1 cellular context compared by ENCODE assay signal in the genomic region with DNA sequence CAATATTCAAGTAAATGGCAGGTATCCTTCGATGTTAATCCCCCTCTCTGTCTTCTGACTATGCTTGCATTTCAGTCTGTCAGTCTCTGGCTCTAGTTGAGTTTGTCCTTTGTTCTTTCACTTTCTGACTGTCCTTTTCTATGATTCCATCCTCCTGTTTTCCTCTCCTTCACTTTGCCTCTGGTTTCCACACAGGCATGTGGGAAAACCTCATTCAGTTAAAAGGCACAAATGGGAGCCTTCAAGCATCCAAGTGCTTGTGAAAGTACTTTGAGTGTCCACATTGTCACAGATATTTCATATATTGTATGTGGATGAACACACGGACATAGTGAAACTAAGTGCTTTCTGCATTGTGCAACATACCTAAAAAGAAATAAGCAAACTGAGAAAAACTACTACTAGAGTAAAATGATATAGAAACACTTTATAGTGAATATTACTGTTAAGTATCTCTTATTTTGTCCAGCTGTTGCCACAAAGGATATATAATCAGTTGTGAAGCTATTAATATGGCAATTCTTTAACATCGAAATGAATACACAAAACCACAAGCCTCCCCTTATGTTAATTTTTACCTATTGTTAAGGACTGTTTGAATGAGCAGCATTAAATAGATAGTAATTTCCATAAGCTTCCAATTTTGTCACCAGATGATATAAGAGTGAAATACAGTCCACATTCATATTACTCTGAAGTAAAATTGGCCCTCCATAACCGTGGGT.
TF ChIP-seq lines count a peak whose summit lies in the region.

No MANE protein-coding gene starts in this region.

TF ChIP-seq in SK-N-SH, 30 proteins besides CTCF, POLR2A, EP300 and RAD21 (continued from another document):
- TF ChIP-seq, protein P1, sequence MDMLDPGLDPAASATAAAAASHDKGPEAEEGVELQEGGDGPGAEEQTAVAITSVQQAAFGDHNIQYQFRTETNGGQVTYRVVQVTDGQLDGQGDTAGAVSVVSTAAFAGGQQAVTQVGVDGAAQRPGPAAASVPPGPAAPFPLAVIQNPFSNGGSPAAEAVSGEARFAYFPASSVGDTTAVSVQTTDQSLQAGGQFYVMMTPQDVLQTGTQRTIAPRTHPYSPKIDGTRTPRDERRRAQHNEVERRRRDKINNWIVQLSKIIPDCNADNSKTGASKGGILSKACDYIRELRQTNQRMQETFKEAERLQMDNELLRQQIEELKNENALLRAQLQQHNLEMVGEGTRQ (IDR thresholded peaks at IDR 0.05; ENCODE audit: borderline replicate concordance, low read depth, low read length) = no peak
- TF ChIP-seq MEF2A (IDR thresholded peaks at IDR 0.05; ENCODE audit: borderline replicate concordance, low read depth) (no peak), GABPA (IDR thresholded peaks at IDR 0.05; ENCODE audit: low read depth) (no peak)
